ENCODE assay signal across 8 cellular contexts in genomic region chr14:101628471-101628966, GRCh38.
DNase-seq lines count a peak whose midpoint lies in the region; ATAC-seq, FAIRE-seq and TF ChIP-seq lines count a peak whose summit lies in the region.

No MANE protein-coding gene starts in this region.

- H3K4me3 Mint-ChIP-seq in activated T-helper 1 cell treated with anti-CD3 and anti-CD28 coated beads, Interleukin-12 subunit alpha, Interleukin-12 subunit beta, Interleukin-2, Interleukin-4 antibody, amounts not matched to agents 30 ng/mL and 10 ng/mL and 1 ng/mL, durations not matched to agents 14 hours and 24 hours and 36 hours = no peak overlapping the region
- no peak overlapping the region for H3K4me3 Mint-ChIP-seq in neural progenitor cell
- peak overlapping the region in 1 of 2 donors; percentile 19 for H3K4me3 Mint-ChIP-seq in stimulated activated naive CD8-positive, alpha-beta T cell treated with anti-CD3 and anti-CD28 coated beads, Interleukin-15, amount 100 ng/mL, for 72 hours

- H2AFZ ChIP-seq in neural progenitor cell (replicated peaks) = peak overlapping the region; percentile 95

- no peak overlapping the region for H3K9ac ChIP-seq in neural progenitor cell

- peak; percentile 89 for ATAC-seq in stimulated activated naive CD8-positive, alpha-beta T cell treated with anti-CD3 and anti-CD28 coated beads, Interleukin-15, amount 100 ng/mL, for 72 hours

- H3F3A ChIP-seq in neural progenitor cell (ENCODE audit: low read depth) = no peaks in the 10 kb centered on the region

- peaks cover 17% of the 10 kb centered on the region for H3K4me1 ChIP-seq in neural progenitor cell

- peak overlapping the region; percentile 37 for H3K4me3 ChIP-seq in AG09309 (ENCODE audit: control insufficient read depth, low read depth, low read length)
- peak overlapping the region; percentile 55 for H3K4me3 ChIP-seq in fibroblast of the aortic adventitia (ENCODE audit: low read depth, low read length)
- H3K4me3 ChIP-seq in neural progenitor cell = no peak overlapping the region

- no peaks in the 10 kb centered on the region for H3K9me3 Mint-ChIP-seq in activated T-helper 1 cell treated with anti-CD3 and anti-CD28 coated beads, Interleukin-12 subunit alpha, Interleukin-12 subunit beta, Interleukin-2, Interleukin-4 antibody, amounts not matched to agents 30 ng/mL and 10 ng/mL and 1 ng/mL, durations not matched to agents 14 hours and 24 hours and 36 hours
- no peaks in the 10 kb centered on the region for H3K9me3 Mint-ChIP-seq in neural progenitor cell
- H3K9me3 Mint-ChIP-seq in stimulated activated naive CD8-positive, alpha-beta T cell treated with anti-CD3 and anti-CD28 coated beads, Interleukin-15, amount 100 ng/mL, for 72 hours = no peaks in the 10 kb centered on the region

- H3K27me3 Mint-ChIP-seq in activated T-helper 1 cell treated with anti-CD3 and anti-CD28 coated beads, Interleukin-12 subunit alpha, Interleukin-12 subunit beta, Interleukin-2, Interleukin-4 antibody, amounts not matched to agents 30 ng/mL and 10 ng/mL and 1 ng/mL, durations not matched to agents 14 hours and 24 hours and 36 hours (ENCODE audit: insufficient read depth) = peaks cover 6% of the 10 kb centered on the region
- H3K27me3 Mint-ChIP-seq in neural progenitor cell (ENCODE audit: insufficient read depth, low read depth) = peaks cover 11% of the 10 kb centered on the region
- peaks cover 15% of the 10 kb centered on the region for H3K27me3 Mint-ChIP-seq in stimulated activated naive CD8-positive, alpha-beta T cell treated with anti-CD3 and anti-CD28 coated beads, Interleukin-15, amount 100 ng/mL, for 72 hours

- no peaks in the 10 kb centered on the region for H3K36me3 ChIP-seq in neural progenitor cell

- no peaks in the 10 kb centered on the region for H3K9me3 ChIP-seq in neural progenitor cell (ENCODE audit: low read depth)

- no peaks in the 10 kb centered on the region for H3K4me1 Mint-ChIP-seq in activated T-helper 1 cell treated with anti-CD3 and anti-CD28 coated beads, Interleukin-12 subunit alpha, Interleukin-12 subunit beta, Interleukin-2, Interleukin-4 antibody, amounts not matched to agents 30 ng/mL and 10 ng/mL and 1 ng/mL, durations not matched to agents 14 hours and 24 hours and 36 hours (ENCODE audit: low read depth)
- peaks cover 37% of the 10 kb centered on the region for H3K4me1 Mint-ChIP-seq in neural progenitor cell
- peaks cover 8% of the 10 kb centered on the region for H3K4me1 Mint-ChIP-seq in stimulated activated naive CD8-positive, alpha-beta T cell treated with anti-CD3 and anti-CD28 coated beads, Interleukin-15, amount 100 ng/mL, for 72 hours

- no peaks in the 10 kb centered on the region for H3K36me3 Mint-ChIP-seq in activated T-helper 1 cell treated with anti-CD3 and anti-CD28 coated beads, Interleukin-12 subunit alpha, Interleukin-12 subunit beta, Interleukin-2, Interleukin-4 antibody, amounts not matched to agents 30 ng/mL and 10 ng/mL and 1 ng/mL, durations not matched to agents 14 hours and 24 hours and 36 hours (ENCODE audit: low read depth)
- no peaks in the 10 kb centered on the region for H3K36me3 Mint-ChIP-seq in neural progenitor cell

- no peak for DNase-seq in AG09309 (ENCODE audit: low read depth)
- peak; percentile 90 for DNase-seq in GM19239 (ENCODE audit: insufficient read length, low spot score)
- peak; percentile 86 for DNase-seq in HTR-8/SVneo (ENCODE audit: insufficient read length, low spot score)
- DNase-seq in activated T-helper 1 cell treated with anti-CD3 and anti-CD28 coated beads, Interleukin-12 subunit alpha, Interleukin-12 subunit beta, Interleukin-2, Interleukin-4 antibody, amounts not matched to agents 30 ng/mL and 10 ng/mL and 1 ng/mL, durations not matched to agents 14 hours and 24 hours and 36 hours (ENCODE audit: low spot score) = peak; percentile 64
- peak; percentile 61 for DNase-seq in fibroblast of the aortic adventitia (ENCODE audit: low read depth)
- DNase-seq in neural progenitor cell (ENCODE audit: low spot score) = peak; percentile 87
- DNase-seq in stimulated activated naive CD8-positive, alpha-beta T cell treated with anti-CD3 and anti-CD28 coated beads, Interleukin-15, amount 100 ng/mL, for 72 hours = peak; percentile 70 to 71

- H4K20me1 ChIP-seq in neural progenitor cell (ENCODE audit: low read depth) = no peaks in the 10 kb centered on the region

- H3K27ac Mint-ChIP-seq in activated T-helper 1 cell treated with anti-CD3 and anti-CD28 coated beads, Interleukin-12 subunit alpha, Interleukin-12 subunit beta, Interleukin-2, Interleukin-4 antibody, amounts not matched to agents 30 ng/mL and 10 ng/mL and 1 ng/mL, durations not matched to agents 14 hours and 24 hours and 36 hours = no peak overlapping the region
- H3K27ac Mint-ChIP-seq in neural progenitor cell = no peak overlapping the region
- H3K27ac Mint-ChIP-seq in stimulated activated naive CD8-positive, alpha-beta T cell treated with anti-CD3 and anti-CD28 coated beads, Interleukin-15, amount 100 ng/mL, for 72 hours = no peak overlapping the region

- H3K4me2 ChIP-seq in neural progenitor cell = peak overlapping the region; percentile 23

- intact Hi-C loops in activated T-helper 1 cell treated with anti-CD3 and anti-CD28 coated beads, Interleukin-12 subunit alpha, Interleukin-12 subunit beta, Interleukin-2, Interleukin-4 antibody, amounts not matched to agents 30 ng/mL and 10 ng/mL and 1 ng/mL, durations not matched to agents 14 hours and 24 hours and 36 hours (cut with micrococcal nuclease) = loop anchor here (5.0 kb wide), 2 partner anchors 966 to 1241 kb away; no protein-coding TSS in a partner anchor

- TF ChIP-seq CTCF in AG09309 (IDR thresholded peaks at IDR 0.05; ENCODE audit: control insufficient read depth, insufficient read depth, low read depth, low read length, missing control alignments) (peak; percentile 69), fibroblast of the aortic adventitia (IDR thresholded peaks at IDR 0.05; ENCODE audit: insufficient read depth, low read length) (peak; percentile 72), neural progenitor cell (IDR thresholded peaks at IDR 0.05) (peak; percentile 92)

- H3K27ac ChIP-seq in neural progenitor cell = no peak overlapping the region

- no peaks in the 10 kb centered on the region for H3K79me2 ChIP-seq in neural progenitor cell (ENCODE audit: low read depth)

- H3K27me3 ChIP-seq in neural progenitor cell = peaks cover 16% of the 10 kb centered on the region

- FAIRE-seq in GM19239 (lab: Jason Lieb, UNC) (peak; percentile 44), HTR-8/SVneo (lab: Jason Lieb, UNC) (peak; percentile 89)

TF ChIP-seq in PFSK-1, 5 proteins besides CTCF, POLR2A, EP300 and RAD21:
- TF ChIP-seq POLR2AphosphoS5 (IDR thresholded peaks at IDR 0.05; ENCODE audit: low read depth, low read length) = no peak
- TF ChIP-seq SIN3A (IDR thresholded peaks at IDR 0.05; ENCODE audit: borderline replicate concordance, insufficient read depth, low read length) = no peak
- peak; percentile 63 for TF ChIP-seq FOXP2 (optimal IDR thresholded peaks at IDR 0.05; ENCODE audit: borderline replicate concordance, extremely low read depth, extremely low read length, insufficient read depth)
- TF ChIP-seq TAF1 (IDR thresholded peaks at IDR 0.05; ENCODE audit: borderline replicate concordance, insufficient read depth, low read length) = no peak
